7 cellular contexts compared by ENCODE assay signal in the genomic region with DNA sequence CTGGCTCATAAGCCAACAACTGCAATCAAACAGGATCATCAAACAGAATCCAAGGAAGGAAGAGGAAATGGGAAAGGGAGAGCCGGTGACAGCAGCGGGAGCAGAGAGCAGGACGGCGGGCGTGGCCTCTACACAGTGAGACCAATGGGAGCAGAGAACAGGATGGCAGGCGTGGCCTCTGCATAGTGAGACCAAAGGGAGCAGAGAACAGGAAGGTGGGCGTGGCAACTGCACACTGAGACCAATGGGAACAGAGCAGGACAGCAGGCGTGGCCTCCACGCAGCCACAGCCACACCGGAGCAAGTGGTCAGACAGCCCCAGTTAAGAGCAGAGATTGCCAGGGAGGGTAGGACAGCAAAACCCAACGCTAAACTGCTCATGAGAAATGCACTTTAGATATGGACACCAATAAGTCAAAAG. TPM values are rescaled to one million over a fixed set of nuclear protein-coding genes. Genes with fewer than 3 reads are reported as not detected.
DNase-seq lines count a peak whose midpoint lies in the region; ATAC-seq and TF ChIP-seq lines count a peak whose summit lies in the region.

No MANE protein-coding gene starts in this region.

- peaks cover 0 to 5% of the 10 kb centered on the region in 2 donors for H3K4me1 ChIP-seq in adrenal gland (replicated peaks in 1 of 2)
- H3K4me1 ChIP-seq in cardiac muscle cell (ENCODE audit: low read depth) = no peaks in the 10 kb centered on the region
- H3K4me1 ChIP-seq in trophoblast cell (ENCODE audit: control insufficient read depth in 1 of 2, insufficient read depth in 2 of 2, low read length in 2 of 2) = peaks cover 0 to 7% of the 10 kb centered on the region in 2 experiments

- H3K4me3 ChIP-seq in adrenal gland (no peak overlapping the region), cardiac muscle cell (no peak overlapping the region), trophoblast cell (ENCODE audit: low read depth, low read length) (no peak overlapping the region)

- TF ChIP-seq POLR2A in adrenal gland (IDR thresholded peaks at IDR 0.05) = peak in 1 of 2 donors; percentile 26

- H4K12ac ChIP-seq in trophoblast cell (ENCODE audit: low read depth, low read length) = no peak overlapping the region

- no peak overlapping the region for H4K91ac ChIP-seq in trophoblast cell (ENCODE audit: low read depth, low read length)

- 16 to 24% (median 19%) methylated on average over 11 of the region's 11 CpGs for WGBS in adrenal gland, 4 donors
- no CpG with 5 or more reads among the region's 11 CpGs for WGBS in trophoblast cell (ENCODE audit: extremely low coverage, insufficient coverage, insufficient read length)

- H3K9me3 ChIP-seq in adrenal gland (replicated peaks in 1 of 3) (no peaks in the 10 kb centered on the region), cardiac muscle cell (ENCODE audit: low read depth) (no peaks in the 10 kb centered on the region), trophoblast cell (ENCODE audit: insufficient read depth, low read depth, low read length) (peaks cover 9% of the 10 kb centered on the region)

- no peak overlapping the region for H3K18ac ChIP-seq in trophoblast cell (ENCODE audit: low read length)

- TF ChIP-seq CTCF in adrenal gland (IDR thresholded peaks at IDR 0.05) = no peak
- TF ChIP-seq CTCF in cardiac muscle cell (IDR thresholded peaks at IDR 0.05; ENCODE audit: low read depth, low read length) = no peak

- H2AK5ac ChIP-seq in trophoblast cell (ENCODE audit: low read length) = no peak overlapping the region

- H2AFZ ChIP-seq in trophoblast cell (ENCODE audit: insufficient read depth, low read length, poor library complexity) = no peak overlapping the region

- H3K27me3 ChIP-seq in adrenal gland (no peaks in the 10 kb centered on the region), cardiac muscle cell (peaks cover 46% of the 10 kb centered on the region), trophoblast cell (ENCODE audit: insufficient read depth, low read length) (peaks cover 2% of the 10 kb centered on the region)

- no peaks in the 10 kb centered on the region for H3K79me2 ChIP-seq in trophoblast cell (ENCODE audit: control insufficient read depth, insufficient read depth, low read length, poor library complexity)

- H2BK5ac ChIP-seq in trophoblast cell (ENCODE audit: low read depth, low read length, poor library complexity) = no peak overlapping the region

- H3K4ac ChIP-seq in trophoblast cell (ENCODE audit: low read depth, low read length) = no peak overlapping the region

- H3K36me3 ChIP-seq in adrenal gland (replicated peaks in 1 of 2) (no peaks in the 10 kb centered on the region), cardiac muscle cell (no peaks in the 10 kb centered on the region), trophoblast cell (ENCODE audit: control insufficient read depth in 1 of 2, insufficient read depth in 2 of 2, low read length in 2 of 2) (no peaks in the 10 kb centered on the region)

- H2BK12ac ChIP-seq in trophoblast cell (ENCODE audit: low read length) = no peak overlapping the region

- peak; percentile 81 for ATAC-seq in HG02870 (IDR thresholded peaks at IDR 0.05; ENCODE audit: unreplicated experiment)

- intact Hi-C loops in adrenal gland (cut with DNase I) = no loop called here

- no peak overlapping the region for H3K9ac ChIP-seq in trophoblast cell (ENCODE audit: low read length)

- H4K8ac ChIP-seq in trophoblast cell (ENCODE audit: low read depth, low read length) = no peak overlapping the region

- no peak overlapping the region for H3K4me2 ChIP-seq in trophoblast cell (ENCODE audit: low read length)

- no peak overlapping the region for H3K23ac ChIP-seq in trophoblast cell (ENCODE audit: low read length)

- DNase-seq in GDM1 (lab: John Stamatoyannopoulos, UW) (peak; percentile 59), NCI-H226 (peak; percentile 97), adrenal gland (peak; percentile 83 to 98 (median 93)), cardiac muscle cell (ENCODE audit: low read depth in 1 of 2, low spot score in 1 of 2) (peak; percentile 81 to 98), trophoblast cell (peak; percentile 89 to 94), GF-D8 (lab: John Stamatoyannopoulos, UW) (no peak)

- H3K27ac ChIP-seq in adrenal gland (no peak overlapping the region), cardiac muscle cell (no peak overlapping the region), trophoblast cell (ENCODE audit: low read depth, low read length) (no peak overlapping the region)

- no peak overlapping the region for H2BK120ac ChIP-seq in trophoblast cell (ENCODE audit: insufficient read depth, low read length, poor library complexity)

- no peak overlapping the region for H3K14ac ChIP-seq in trophoblast cell (ENCODE audit: low read length)

- H3K79me1 ChIP-seq in trophoblast cell (ENCODE audit: low read length) = no peaks in the 10 kb centered on the region

RNA-seq across cellular contexts. Expression of gene LRCOL1, which starts 16.4 kb away (rescaled TPM):
- total RNA-seq in adrenal gland (1 to 10 TPM in 3 of 8 donors, under 1 TPM in 1, not detected in 4; 0.65 to 1.4 (median 1.4) TPM), cardiac muscle cell (not detected in 2 replicates)
- polyA plus RNA-seq in adrenal gland (1 to 10 TPM in 1 of 3 donors, under 1 TPM in 1, not detected in 1; 0.88 to 1.2 TPM), cardiac muscle cell (not detected in 2 replicates)
- polyA plus RNA-seq in trophoblast cell (2013) = not detected in 2 replicates

RNA-seq across cellular contexts. Expression of gene P2RX2, which starts 24.6 kb away (rescaled TPM):
- under 1 TPM in 1 of 8 donors, not detected in 7; 0.11 TPM for total RNA-seq in adrenal gland
- 1 to 10 TPM in 1 of 3 donors, under 1 TPM in 1, not detected in 1; 0.44 to 1.9 TPM for polyA plus RNA-seq in adrenal gland
- not detected in 2 replicates for total RNA-seq in cardiac muscle cell
- polyA plus RNA-seq in cardiac muscle cell = not detected in 2 replicates
- 0.15 and 0.16 TPM in 2 replicates for polyA plus RNA-seq in trophoblast cell (2013)
